11 cellular contexts compared by ENCODE assay signal in genomic region chr10:108789911-108790310, GRCh38.
DNase-seq lines count a peak whose midpoint lies in the region; ATAC-seq and TF ChIP-seq lines count a peak whose summit lies in the region.
"Had no signal": no experiment of that assay in that cellular context is flagged by ENCODE, and none has a peak within 500 bp of the region (broad histone marks: within the 10 kb centered on the region; RNA-seq: fewer than 3 reads in every experiment).

No MANE protein-coding gene starts in this region.

- intact Hi-C loops in activated CD4-positive, alpha-beta T cell treated with anti-CD3 and anti-CD28 coated beads for 36 hours (cut with DNase I, micrococcal nuclease) = no loop called here
- intact Hi-C loops in transverse colon (cut with DNase I; ENCODE audit: low total_unique reads) = no loop called here

- H3K9me3 Mint-ChIP-seq in activated CD4-positive, alpha-beta T cell treated with anti-CD3 and anti-CD28 coated beads for 36 hours (ENCODE audit: low read depth) = peaks cover 16% of the 10 kb centered on the region
- peaks cover 21% of the 10 kb centered on the region for H3K9me3 Mint-ChIP-seq in stimulated activated effector memory CD8-positive, alpha-beta T cell treated with anti-CD3 and anti-CD28 coated beads, Interleukin-12 subunit alpha, Interleukin-12 subunit beta, amount 100 ng/mL, for 72 hours

- CTCF ChIA-PET in activated CD4-positive, alpha-beta T cell treated with anti-CD3 and anti-CD28 coated beads for 36 hours (lab: Charles Lee) = no interaction called here

- POLR2A ChIA-PET in activated CD4-positive, alpha-beta T cell treated with anti-CD3 and anti-CD28 coated beads for 36 hours (lab: Charles Lee) = no interaction called here

- H3K4me1 Mint-ChIP-seq in activated CD4-positive, alpha-beta T cell treated with anti-CD3 and anti-CD28 coated beads for 36 hours = no peaks in the 10 kb centered on the region
- H3K4me1 Mint-ChIP-seq in stimulated activated effector memory CD8-positive, alpha-beta T cell treated with anti-CD3 and anti-CD28 coated beads, Interleukin-12 subunit alpha, Interleukin-12 subunit beta, amount 100 ng/mL, for 72 hours = no peaks in the 10 kb centered on the region

- TF ChIP-seq POLR2A in transverse colon (IDR thresholded peaks at IDR 0.05) = no peak

- peaks cover 0 to 2% of the 10 kb centered on the region in 2 donors for H3K9me3 ChIP-seq in transverse colon

- in situ Hi-C loops in transverse colon (cut with MboI; ENCODE audit: low pct_ligation_motif_present in 1 of 4, low pct_unique_long_range_greater_than_20kb in 1 of 4, low sequenced_read_pairs in 3 of 4) = no loop called here

- no peaks in the 10 kb centered on the region for H3K27me3 ChIP-seq in transverse colon
- H3K27me3 ChIP-seq: spleen had no signal

- H3K27me3 Mint-ChIP-seq in activated CD4-positive, alpha-beta T cell treated with anti-CD3 and anti-CD28 coated beads for 36 hours = no peaks in the 10 kb centered on the region

- peak; percentile 66 for ATAC-seq in activated CD4-positive, alpha-beta T cell treated with anti-CD3 and anti-CD28 coated beads for 36 hours
- peak; percentile 75 for ATAC-seq in HG02943 (IDR thresholded peaks at IDR 0.05; ENCODE audit: low read depth, unreplicated experiment)
- peak; percentile 50 for ATAC-seq in stimulated activated effector memory CD8-positive, alpha-beta T cell treated with anti-CD3 and anti-CD28 coated beads, Interleukin-12 subunit alpha, Interleukin-12 subunit beta, amount 100 ng/mL, for 72 hours

- H3K27ac ChIP-seq in transverse colon = no peak overlapping the region
- H3K27ac ChIP-seq: spleen had no signal

- no peaks in the 10 kb centered on the region for H3K4me1 ChIP-seq in transverse colon
- H3K4me1 ChIP-seq: spleen had no signal

- no peaks in the 10 kb centered on the region for H3K36me3 ChIP-seq in transverse colon
- H3K36me3 ChIP-seq: spleen had no signal

- no peak for TF ChIP-seq CTCF in transverse colon (IDR thresholded peaks at IDR 0.05)

- no peak for TF ChIP-seq EP300 in transverse colon (IDR thresholded peaks at IDR 0.05; ENCODE audit: low read depth)

- DNase-seq in activated CD4-positive, alpha-beta T cell treated with anti-CD3 and anti-CD28 coated beads for 36 hours = no peak
- no peak for DNase-seq in activated CD4-positive, alpha-beta T cell treated with anti-CD3 and anti-CD28 coated beads for 4 hours
- DNase-seq in RPMI7951 (ENCODE audit: low read depth) (peak; percentile 89), MV-4-11 (lab: John Stamatoyannopoulos, UW) (no peak), NCI-H1694 treated with DMSO at 0.1 percent for 48 hours (lab: John Stamatoyannopoulos, UW) (no peak), transverse colon (no peak)
- no peak for DNase-seq in stimulated activated effector memory CD8-positive, alpha-beta T cell treated with anti-CD3 and anti-CD28 coated beads, Interleukin-12 subunit alpha, Interleukin-12 subunit beta, amount 100 ng/mL, for 72 hours (ENCODE audit: low spot score in 2 of 2)
- DNase-seq: 8988T, NCI-H446, spleen had no signal

- H3K27ac Mint-ChIP-seq in activated CD4-positive, alpha-beta T cell treated with anti-CD3 and anti-CD28 coated beads for 36 hours = no peak overlapping the region
- H3K27ac Mint-ChIP-seq in stimulated activated effector memory CD8-positive, alpha-beta T cell treated with anti-CD3 and anti-CD28 coated beads, Interleukin-12 subunit alpha, Interleukin-12 subunit beta, amount 100 ng/mL, for 72 hours = no peak overlapping the region

- H3K4me3 ChIP-seq in transverse colon = no peak overlapping the region
- H3K4me3 ChIP-seq: spleen had no signal

- H3K4me3 Mint-ChIP-seq in activated CD4-positive, alpha-beta T cell treated with anti-CD3 and anti-CD28 coated beads for 36 hours = no peak overlapping the region
- no peak overlapping the region for H3K4me3 Mint-ChIP-seq in stimulated activated effector memory CD8-positive, alpha-beta T cell treated with anti-CD3 and anti-CD28 coated beads, Interleukin-12 subunit alpha, Interleukin-12 subunit beta, amount 100 ng/mL, for 72 hours

- H3K36me3 Mint-ChIP-seq in activated CD4-positive, alpha-beta T cell treated with anti-CD3 and anti-CD28 coated beads for 36 hours (ENCODE audit: low read depth) = no peaks in the 10 kb centered on the region
- H3K36me3 Mint-ChIP-seq in stimulated activated effector memory CD8-positive, alpha-beta T cell treated with anti-CD3 and anti-CD28 coated beads, Interleukin-12 subunit alpha, Interleukin-12 subunit beta, amount 100 ng/mL, for 72 hours = no peaks in the 10 kb centered on the region
